Comparison of ENCODE assay signal across 11 cellular contexts in genomic region chr3:119664850-119665379, GRCh38. TPM values are rescaled to one million over a fixed set of nuclear protein-coding genes. Genes with fewer than 3 reads are reported as not detected.
DNase-seq lines count a peak whose midpoint lies in the region; ATAC-seq and TF ChIP-seq lines count a peak whose summit lies in the region.
"Had no signal": no experiment of that assay in that cellular context is flagged by ENCODE, and none has a peak within 500 bp of the region (broad histone marks: within the 10 kb centered on the region; RNA-seq: fewer than 3 reads in every experiment).

No MANE protein-coding gene starts in this region.

- H3K4me1 Mint-ChIP-seq in HFFc6 (ENCODE audit: low read depth) (peaks cover 55% of the 10 kb centered on the region), activated B cell treated with CpG ODN at 0.5 μM for 24 hours (peaks cover 67% of the 10 kb centered on the region), memory B cell (peaks cover 26% of the 10 kb centered on the region)

- 88 to 91% methylated on average over 4 of the region's 4 CpGs for WGBS in lower leg skin, 2 donors

- H3K4me3 ChIP-seq in lower leg skin (ENCODE audit: low read depth, poor library complexity, severe bottlenecking): no peak overlapping the region
- H3K4me3 ChIP-seq: SK-N-MC had no signal

- CTCF ChIA-PET in activated B cell treated with CpG ODN at 0.5 μM for 24 hours (lab: Charles Lee): no interaction called here

- H3K9me3 Mint-ChIP-seq in HFFc6 (no peaks in the 10 kb centered on the region), activated B cell treated with CpG ODN at 0.5 μM for 24 hours (no peaks in the 10 kb centered on the region), memory B cell (no peaks in the 10 kb centered on the region)

- H3K27ac Mint-ChIP-seq in HFFc6 (peak overlapping the region; percentile 84), activated B cell treated with CpG ODN at 0.5 μM for 24 hours (peak overlapping the region; percentile 75), memory B cell (peak overlapping the region; percentile 87)

- TF ChIP-seq CTCF in HFFc6 (IDR thresholded peaks at IDR 0.05) (no peak), activated B cell treated with CpG ODN at 0.5 μM for 24 hours (IDR thresholded peaks at IDR 0.05) (no peak), GM10266 (IDR thresholded peaks at IDR 0.05; ENCODE audit: control insufficient read depth, insufficient read depth, low read depth, missing control alignments) (no peak), lower leg skin (IDR thresholded peaks at IDR 0.05) (no peak)

- no peak overlapping the region for H3K4me3 Mint-ChIP-seq in HFFc6
- peak overlapping the region; percentile 2 for H3K4me3 Mint-ChIP-seq in activated B cell treated with CpG ODN at 0.5 μM for 24 hours
- no peak overlapping the region for H3K4me3 Mint-ChIP-seq in memory B cell

- POLR2A ChIA-PET in activated B cell treated with CpG ODN at 0.5 μM for 24 hours (lab: Charles Lee): interaction anchor here (0.9 to 4.1 kb wide), 5 partner anchors 11 to 126 kb away, joined by 3 to 20 read pairs (median 5); partner anchors contain the start of genes CD80 and COX17

- TF ChIP-seq POLR2A in lower leg skin (IDR thresholded peaks at IDR 0.05): no peak

- intact Hi-C loops in activated B cell treated with CpG ODN at 0.5 μM for 24 hours (cut with micrococcal nuclease): loop anchor here (1.0 kb wide), 3 partner anchors 12 to 37 kb away; partner anchors contain the start of gene COX17
- intact Hi-C loops in lower leg skin (cut with DNase I; ENCODE audit: low total_unique reads): no loop called here

- ATAC-seq in activated B cell treated with CpG ODN at 0.5 μM for 24 hours (ENCODE audit: low read depth) (peak; percentile 77), memory B cell (ENCODE audit: low read depth) (peak; percentile 67), GM19395 (IDR thresholded peaks at IDR 0.05; ENCODE audit: unreplicated experiment) (no peak)

- no peaks in the 10 kb centered on the region for H3K27me3 Mint-ChIP-seq in HFFc6 (ENCODE audit: insufficient read depth)
- H3K27me3 Mint-ChIP-seq in activated B cell treated with CpG ODN at 0.5 μM for 24 hours: no peaks in the 10 kb centered on the region
- no peaks in the 10 kb centered on the region for H3K27me3 Mint-ChIP-seq in memory B cell

- DNase-seq in A172 (ENCODE audit: low spot score): peak; percentile 47
- DNase-seq in HFFc6: no peak
- no peak for DNase-seq in activated B cell treated with CpG ODN at 0.5 μM for 24 hours
- DNase-seq in memory B cell (ENCODE audit: low spot score in 2 of 2): no peak
- DNase-seq in GM10266 (ENCODE audit: extremely low spot score): no peak
- no peak for DNase-seq in lower leg skin (ENCODE audit: low spot score in 2 of 2)
- DNase-seq in NCI-H82 treated with DMSO at 0.1 percent for 48 hours (lab: John Stamatoyannopoulos, UW; ENCODE audit: unreplicated experiment): no peak
- DNase-seq: NCI-H2171 treated with DMSO at 0.1 percent for 48 hours had no signal

- no peaks in the 10 kb centered on the region for H3K36me3 Mint-ChIP-seq in HFFc6 (ENCODE audit: low read depth)
- peaks cover 28% of the 10 kb centered on the region for H3K36me3 Mint-ChIP-seq in activated B cell treated with CpG ODN at 0.5 μM for 24 hours (ENCODE audit: low read depth)
- H3K36me3 Mint-ChIP-seq in memory B cell: peaks cover 7% of the 10 kb centered on the region

RNA-seq across cellular contexts. Expression of gene POPDC2, which starts 4.5 kb away (rescaled TPM):
- not detected in 2 replicates for total RNA-seq in A172 (2014; rRNA removed; shearing (Covaris generic))
- total RNA-seq in HFFc6 (2021; fragmentation: NEBNext Ultra II Directional; extraction: Animal tissue kit (Norgen Biotek cat#: 25700)): under 1 TPM in 4 of 6 experiments, not detected in 2; 0.14 to 0.98 (median 0.70) TPM
- total RNA-seq in activated B cell treated with CpG ODN at 0.5 μM for 24 hours (5.5 and 6.7 TPM in 2 replicates), lower leg skin (1 to 10 TPM in 3 of 4 donors, under 1 TPM in 1; 0.97 to 1.9 (median 1.3) TPM)

RNA-seq across cellular contexts. Expression of gene COX17, which starts 12.3 kb away (rescaled TPM):
- 46.2 and 58.3 TPM in 2 replicates for total RNA-seq in A172 (2014; rRNA removed; shearing (Covaris generic))
- 10 to 100 TPM; 28.9 to 41.0 (median 35.2) TPM for total RNA-seq in HFFc6 (2021; fragmentation: NEBNext Ultra II Directional; extraction: Animal tissue kit (Norgen Biotek cat#: 25700))
- total RNA-seq in activated B cell treated with CpG ODN at 0.5 μM for 24 hours: 58.8 and 58.9 TPM in 2 replicates
- total RNA-seq in lower leg skin: 10 to 100 TPM; 16.2 to 43.1 (median 29.9) TPM

RNA-seq across cellular contexts. Expression of gene CFAP91, which starts 37.9 kb away (rescaled TPM):
- total RNA-seq in A172 (2014; rRNA removed; shearing (Covaris generic)): 1.8 and 2.2 TPM in 2 replicates
- total RNA-seq in HFFc6 (2021; fragmentation: NEBNext Ultra II Directional; extraction: Animal tissue kit (Norgen Biotek cat#: 25700)): not detected
- total RNA-seq in activated B cell treated with CpG ODN at 0.5 μM for 24 hours (8.5 and 12.9 TPM in 2 replicates), lower leg skin (1 to 10 TPM in 3 of 4 donors, under 1 TPM in 1; 0.91 to 5.1 (median 1.7) TPM)
- total RNA-seq: osteocyte had no signal
